In genomic region chr19:46404039-46404883, GRCh38 we compare ENCODE assay signal across 8 cellular contexts. TPM values are rescaled to one million over a fixed set of nuclear protein-coding genes. Genes with fewer than 3 reads are reported as not detected.
DNase-seq lines count a peak whose midpoint lies in the region; ATAC-seq, FAIRE-seq and TF ChIP-seq lines count a peak whose summit lies in the region.

No MANE protein-coding gene starts in this region.

- no peaks in the 10 kb centered on the region for H3K9me3 Mint-ChIP-seq in activated T-cell treated with anti-CD3 and anti-CD28 coated beads, Interleukin-2, amount 50 U/mL, for 72 hours

- no peak for FAIRE-seq in kidney (lab: Jason Lieb, UNC)

- no peaks in the 10 kb centered on the region for H3K27me3 ChIP-seq in brain microvascular endothelial cell (replicated peaks)

- peak; percentile 26 to 28 for ATAC-seq in activated T-cell treated with anti-CD3 and anti-CD28 coated beads, Interleukin-2, amount 50 U/mL, for 72 hours (replicated peaks in 1 of 2)
- peak; percentile 15 for ATAC-seq in stimulated activated naive CD8-positive, alpha-beta T cell treated with anti-CD3 and anti-CD28 coated beads, Interleukin-15, Interleukin-2, amounts not matched to agents 100 U/mL and 50 U/mL, for 24 hours
- ATAC-seq in HG02623 (IDR thresholded peaks at IDR 0.05; ENCODE audit: unreplicated experiment): no peak

- H3K4me1 Mint-ChIP-seq in activated T-cell treated with anti-CD3 and anti-CD28 coated beads, Interleukin-2, amount 50 U/mL, for 72 hours (ENCODE audit: low read depth): peaks cover 32% of the 10 kb centered on the region

- no peak overlapping the region for H3K27ac ChIP-seq in brain microvascular endothelial cell
- H3K27ac ChIP-seq in kidney (ENCODE audit: low read depth in 2 of 2, low read length in 2 of 2): peak overlapping the region; percentile 89 to 90

- H3K4me3 ChIP-seq in brain microvascular endothelial cell (ENCODE audit: low read depth, low read length): peak overlapping the region; percentile 40
- H3K4me3 ChIP-seq in kidney (ENCODE audit: low read length in 2 of 2): peak overlapping the region; percentile 68 to 73

- no peaks in the 10 kb centered on the region for H3K36me3 Mint-ChIP-seq in activated T-cell treated with anti-CD3 and anti-CD28 coated beads, Interleukin-2, amount 50 U/mL, for 72 hours (ENCODE audit: insufficient read depth in 2 of 2)

- peaks cover 0 to 16% of the 10 kb centered on the region in 2 donors for H3K4me1 ChIP-seq in kidney (ENCODE audit: control insufficient read depth in 1 of 2, insufficient read depth in 1 of 2, low read depth in 1 of 2, low read length in 2 of 2)

- no peaks in the 10 kb centered on the region for H3K36me3 ChIP-seq in brain microvascular endothelial cell (replicated peaks)
- H3K36me3 ChIP-seq in kidney (ENCODE audit: control insufficient read depth in 1 of 2, insufficient read depth in 2 of 2, low read length in 2 of 2): no peaks in the 10 kb centered on the region

- no peaks in the 10 kb centered on the region for H3K9me3 ChIP-seq in kidney (ENCODE audit: control insufficient read depth in 1 of 2, low read length in 2 of 2)

- in situ Hi-C loops in brain microvascular endothelial cell (cut with HindIII; ENCODE audit: low pct_ligation_motif_present, low sequenced_read_pairs): no loop called here

- peaks cover 62% of the 10 kb centered on the region for H3K27me3 Mint-ChIP-seq in activated T-cell treated with anti-CD3 and anti-CD28 coated beads, Interleukin-2, amount 50 U/mL, for 72 hours (ENCODE audit: low read depth)

- H3K9ac ChIP-seq in kidney (ENCODE audit: low read length in 2 of 2): peak overlapping the region; percentile 52 to 68

- DNase-seq in activated T-cell treated with anti-CD3 and anti-CD28 coated beads, Interleukin-2, amount 50 U/mL, for 72 hours: no peak
- no peak for DNase-seq in activated T-cell treated with anti-CD3 and anti-CD28 coated beads, Interleukin-2, amount 50 U/mL, for 1 hour
- DNase-seq in brain microvascular endothelial cell (no peak), kidney (peak; percentile 86), occipital lobe (lab: John Stamatoyannopoulos, UW) (no peak), AML-193 (lab: John Stamatoyannopoulos, UW) (no peak)
- no peak for DNase-seq in stimulated activated naive CD8-positive, alpha-beta T cell treated with anti-CD3 and anti-CD28 coated beads, Interleukin-15, Interleukin-2, amounts not matched to agents 100 U/mL and 50 U/mL, for 24 hours

- TF ChIP-seq CTCF in brain microvascular endothelial cell (IDR thresholded peaks at IDR 0.05; ENCODE audit: low read depth, low read length, missing control alignments) (no peak), kidney (IDR thresholded peaks at IDR 0.05; ENCODE audit: borderline replicate concordance, extremely low read depth, insufficient read depth) (peak; percentile 7)

- intact Hi-C loops in kidney (cut with DNase I): loop anchor here (5.0 kb wide), 1 partner anchor 83 kb away; no protein-coding TSS in a partner anchor

- peak overlapping the region; percentile 65 to 69 for H3K4me3 Mint-ChIP-seq in activated T-cell treated with anti-CD3 and anti-CD28 coated beads, Interleukin-2, amount 50 U/mL, for 72 hours

- no peak overlapping the region for H3K27ac Mint-ChIP-seq in activated T-cell treated with anti-CD3 and anti-CD28 coated beads, Interleukin-2, amount 50 U/mL, for 72 hours

RNA-seq across cellular contexts. Expression of gene CCDC8, which starts 9.1 kb away (rescaled TPM):
- not detected for total RNA-seq in activated T-cell treated with anti-CD3 and anti-CD28 coated beads, Interleukin-2, amount 50 U/mL, for 72 hours
- total RNA-seq in kidney (18.9 TPM), occipital lobe (4.7 TPM)
- 21.0 TPM for polyA plus RNA-seq in kidney (ENCODE audit: insufficient read depth, low read depth, low replicate concordance)

RNA-seq across cellular contexts. Expression of gene PNMA8C, which starts 24.5 kb away (rescaled TPM):
- not detected for total RNA-seq in activated T-cell treated with anti-CD3 and anti-CD28 coated beads, Interleukin-2, amount 50 U/mL, for 72 hours
- total RNA-seq in kidney (0.09 TPM), occipital lobe (25.3 TPM)
- polyA plus RNA-seq in kidney (ENCODE audit: insufficient read depth, low read depth, low replicate concordance): 0.09 TPM

RNA-seq across cellular contexts. Expression of gene PPP5C, which starts 57.4 kb away (rescaled TPM):
- 10 to 100 TPM; 56.6 to 73.7 TPM for total RNA-seq in activated T-cell treated with anti-CD3 and anti-CD28 coated beads, Interleukin-2, amount 50 U/mL, for 72 hours
- total RNA-seq in kidney: 63.7 TPM
- polyA plus RNA-seq in kidney (ENCODE audit: insufficient read depth, low read depth, low replicate concordance): 54.3 TPM
- 53.0 TPM for total RNA-seq in occipital lobe

Comparison
In these comparisons a context has a peak if more than half of its experiments do, and no peak if none do; other contexts are left out.
1. RNA of gene PNMA8C, which starts 24.5 kb away (total RNA-seq): 25.3 TPM in occipital lobe (single experiment); 0.09 TPM in kidney (single experiment) and not detected in activated T-cell treated with anti-CD3 and anti-CD28 coated beads, Interleukin-2, amount 50 U/mL, for 72 hours; every median in the first group is over 10 times any median in the second.